15 cellular contexts compared by ENCODE assay signal in the genomic region with DNA sequence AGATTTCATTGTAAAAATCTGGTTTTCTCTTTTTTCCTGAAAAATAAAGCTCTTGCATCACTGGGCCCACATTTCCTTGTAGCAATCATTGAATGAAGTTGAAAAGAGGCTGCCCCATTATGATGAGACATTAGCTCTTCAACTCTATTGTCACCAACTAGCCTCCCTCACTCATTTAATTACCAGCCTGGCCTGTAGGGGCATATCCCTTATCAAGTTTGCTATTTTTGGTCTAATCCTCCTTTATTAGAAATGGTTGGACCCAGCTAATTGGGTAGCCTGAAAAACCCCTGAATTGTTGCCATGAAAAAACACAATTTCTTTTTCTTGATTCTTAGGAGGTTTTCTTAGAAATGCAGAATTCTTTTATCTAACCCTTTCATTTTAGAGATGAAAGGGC.
"Had no signal": no experiment of that assay in that cellular context is flagged by ENCODE, and none has a peak within 500 bp of the region (broad histone marks: within the 10 kb centered on the region; RNA-seq: fewer than 3 reads in every experiment).

No MANE protein-coding gene starts in this region.

- H3K4me3 ChIP-seq: thoracic aorta had no signal

- H3K4me1 Mint-ChIP-seq: activated naive CD8-positive, alpha-beta T cell treated with anti-CD3 and anti-CD28 coated beads, Interleukin-2, amount 10 ng/mL, durations not matched to agents 7 days and 5 days had no signal

- H3K27ac ChIP-seq: epithelial cell of prostate, neutrophil, thoracic aorta had no signal

- DNase-seq: activated CD4-positive, CD25-positive, alpha-beta regulatory T cell treated with anti-CD3 and anti-CD28 coated beads, Interleukin-2, amount 50 U/mL, for 72 hours; activated naive CD4-positive, alpha-beta T cell; activated naive CD8-positive, alpha-beta T cell treated with anti-CD3 and anti-CD28 coated beads, Interleukin-2, amount 10 ng/mL, durations not matched to agents 7 days and 5 days; activated T-cell treated with anti-CD3 and anti-CD28 coated beads for 4 hours; cortex of kidney; effector CD4-positive, alpha-beta T cell; islet precursor cell; mammary epithelial cell; naive thymus-derived CD4-positive, alpha-beta T cell; retina; T1000 had no signal

- ATAC-seq: naive thymus-derived CD4-positive, alpha-beta T cell; stimulated activated effector memory CD8-positive, alpha-beta T cell treated with anti-CD3 and anti-CD28 coated beads, Interleukin-12 subunit alpha, Interleukin-12 subunit beta, amount 100 ng/mL, for 72 hours had no signal

- H3K27me3 ChIP-seq: neutrophil had no signal

- H3K4me3 Mint-ChIP-seq: activated naive CD8-positive, alpha-beta T cell treated with anti-CD3 and anti-CD28 coated beads, Interleukin-2, amount 10 ng/mL, durations not matched to agents 7 days and 5 days; naive thymus-derived CD4-positive, alpha-beta T cell; stimulated activated effector memory CD8-positive, alpha-beta T cell treated with anti-CD3 and anti-CD28 coated beads, Interleukin-12 subunit alpha, Interleukin-12 subunit beta, amount 100 ng/mL, for 72 hours had no signal

- H3K27ac Mint-ChIP-seq: activated naive CD8-positive, alpha-beta T cell treated with anti-CD3 and anti-CD28 coated beads, Interleukin-2, amount 10 ng/mL, durations not matched to agents 7 days and 5 days; naive thymus-derived CD4-positive, alpha-beta T cell; stimulated activated effector memory CD8-positive, alpha-beta T cell treated with anti-CD3 and anti-CD28 coated beads, Interleukin-12 subunit alpha, Interleukin-12 subunit beta, amount 100 ng/mL, for 72 hours had no signal

- H3K9me3 Mint-ChIP-seq: stimulated activated effector memory CD8-positive, alpha-beta T cell treated with anti-CD3 and anti-CD28 coated beads, Interleukin-12 subunit alpha, Interleukin-12 subunit beta, amount 100 ng/mL, for 72 hours had no signal

- H3K36me3 Mint-ChIP-seq: naive thymus-derived CD4-positive, alpha-beta T cell; stimulated activated effector memory CD8-positive, alpha-beta T cell treated with anti-CD3 and anti-CD28 coated beads, Interleukin-12 subunit alpha, Interleukin-12 subunit beta, amount 100 ng/mL, for 72 hours had no signal

- H3K27me3 Mint-ChIP-seq: activated naive CD8-positive, alpha-beta T cell treated with anti-CD3 and anti-CD28 coated beads, Interleukin-2, amount 10 ng/mL, durations not matched to agents 7 days and 5 days had no signal

- H3K9me3 ChIP-seq: neutrophil, thoracic aorta had no signal

- H3K36me3 ChIP-seq: neutrophil, thoracic aorta had no signal
